31 cellular contexts compared by ENCODE assay signal in genomic region chr7:2488681-2489080, GRCh38. TPM values are rescaled to one million over a fixed set of nuclear protein-coding genes. Genes with fewer than 3 reads are reported as not detected.
DNase-seq lines count a peak whose midpoint lies in the region; ATAC-seq and TF ChIP-seq lines count a peak whose summit lies in the region.
"Had no signal": no experiment of that assay in that cellular context is flagged by ENCODE, and none has a peak within 500 bp of the region (broad histone marks: within the 10 kb centered on the region; RNA-seq: fewer than 3 reads in every experiment).

No MANE protein-coding gene starts in this region.

- no peaks in the 10 kb centered on the region for H3K9me3 Mint-ChIP-seq in activated CD8-positive, alpha-beta T cell treated with anti-CD3 and anti-CD28 coated beads, Interleukin-2, amount 10 ng/mL, durations not matched to agents 7 days and 5 days (ENCODE audit: insufficient read depth)
- H3K9me3 Mint-ChIP-seq in activated CD8-positive, alpha-beta T cell treated with anti-CD3 and anti-CD28 coated beads for 36 hours, result peaks cover 2% of the 10 kb centered on the region
- H3K9me3 Mint-ChIP-seq: IgD-negative memory B cell had no signal

- DNase-seq in activated CD8-positive, alpha-beta T cell treated with anti-CD3 and anti-CD28 coated beads, Interleukin-2, amount 10 ng/mL, durations not matched to agents 7 days and 5 days, result no peak
- no peak for DNase-seq in activated CD8-positive, alpha-beta T cell treated with anti-CD3 and anti-CD28 coated beads for 36 hours
- DNase-seq in left ventricle myocardium inferior (no peak), sciatic nerve (ENCODE audit: low spot score) (no peak), uterus (peak in 1 of 2 donors; percentile 20), LoVo (ENCODE audit: low spot score) (no peak), BE2C (no peak), DMS153 treated with DMSO at 0.1 percent for 48 hours (lab: John Stamatoyannopoulos, UW; ENCODE audit: unreplicated experiment) (no peak)
- DNase-seq: activated CD4-positive, alpha-beta T cell treated with anti-CD3 and anti-CD28 coated beads, Interleukin-2, amount 50 U/mL, for 48 hours; activated CD4-positive, CD25-positive, alpha-beta regulatory T cell; activated effector memory CD4-positive, alpha-beta T cell treated with Interleukin-2 at 50 U/mL for 16 hours; activated naive CD8-positive, alpha-beta T cell treated with anti-CD3 and anti-CD28 coated beads, Interleukin-2, amount 10 ng/mL, durations not matched to agents 7 days and 5 days; DMS53; effector CD4-positive, alpha-beta T cell; GDM1; NCI-H1105 treated with DMSO at 0.1 percent for 48 hours; NCI-H2081; NCI-H446; OCI-M1; SHP77 treated with DMSO at 0.1 percent for 48 hours; SW 1271; T1000 had no signal

- H3K36me3 Mint-ChIP-seq in activated CD8-positive, alpha-beta T cell treated with anti-CD3 and anti-CD28 coated beads, Interleukin-2, amount 10 ng/mL, durations not matched to agents 7 days and 5 days (ENCODE audit: low read depth), result no peaks in the 10 kb centered on the region
- no peaks in the 10 kb centered on the region for H3K36me3 Mint-ChIP-seq in activated CD8-positive, alpha-beta T cell treated with anti-CD3 and anti-CD28 coated beads for 36 hours (ENCODE audit: low read depth)
- H3K36me3 Mint-ChIP-seq: activated naive CD8-positive, alpha-beta T cell treated with anti-CD3 and anti-CD28 coated beads, Interleukin-2, amount 10 ng/mL, durations not matched to agents 7 days and 5 days; IgD-negative memory B cell had no signal

- no peaks in the 10 kb centered on the region for H3K4me1 Mint-ChIP-seq in activated CD8-positive, alpha-beta T cell treated with anti-CD3 and anti-CD28 coated beads, Interleukin-2, amount 10 ng/mL, durations not matched to agents 7 days and 5 days (ENCODE audit: low read depth)
- H3K4me1 Mint-ChIP-seq in activated CD8-positive, alpha-beta T cell treated with anti-CD3 and anti-CD28 coated beads for 36 hours (ENCODE audit: low read depth), result no peaks in the 10 kb centered on the region

- H3K4me1 ChIP-seq in left ventricle myocardium inferior (peaks cover 56% of the 10 kb centered on the region), uterus (peaks cover 0 to 13% of the 10 kb centered on the region in 2 donors), BE2C (peaks cover 3% of the 10 kb centered on the region; the same call in 1 of the 2 replicates)
- H3K4me1 ChIP-seq: body of pancreas had no signal

- POLR2A ChIA-PET in activated CD8-positive, alpha-beta T cell treated with anti-CD3 and anti-CD28 coated beads, Interleukin-2, amount 10 ng/mL, durations not matched to agents 7 days and 5 days (lab: Charles Lee), result no interaction called here
- POLR2A ChIA-PET in activated CD8-positive, alpha-beta T cell treated with anti-CD3 and anti-CD28 coated beads for 36 hours (lab: Charles Lee), result no interaction called here

- no peaks in the 10 kb centered on the region for H3K9me3 ChIP-seq in left ventricle myocardium inferior (replicated peaks)
- H3K9me3 ChIP-seq in uterus, result no peaks in the 10 kb centered on the region
- H3K9me3 ChIP-seq in BE2C, result no peaks in the 10 kb centered on the region
- H3K9me3 ChIP-seq: body of pancreas had no signal

- H3K4me3 ChIP-seq in left ventricle myocardium inferior, result no peak overlapping the region
- H3K4me3 ChIP-seq in uterus, result no peak overlapping the region
- no peak overlapping the region for H3K4me3 ChIP-seq in BE2C (ENCODE audit: low read depth, low read length)
- H3K4me3 ChIP-seq: body of pancreas had no signal

- intact Hi-C loops in activated CD8-positive, alpha-beta T cell treated with anti-CD3 and anti-CD28 coated beads for 36 hours (cut with micrococcal nuclease), result no loop called here
- intact Hi-C loops in left ventricle myocardium inferior (cut with micrococcal nuclease) (no loop called here), sciatic nerve (cut with DNase I) (no loop called here), uterus (cut with DNase I; ENCODE audit: low total_unique reads) (no loop called here)

- no peak for ATAC-seq in activated CD8-positive, alpha-beta T cell treated with anti-CD3 and anti-CD28 coated beads, Interleukin-2, amount 10 ng/mL, durations not matched to agents 7 days and 5 days
- ATAC-seq in activated CD8-positive, alpha-beta T cell treated with anti-CD3 and anti-CD28 coated beads for 36 hours, result no peak
- ATAC-seq in sciatic nerve, result peak; percentile 7

- TF ChIP-seq POLR2A in uterus (IDR thresholded peaks at IDR 0.05), result no peak

- H3K36me3 ChIP-seq in left ventricle myocardium inferior, result no peaks in the 10 kb centered on the region
- no peaks in the 10 kb centered on the region for H3K36me3 ChIP-seq in uterus
- no peaks in the 10 kb centered on the region for H3K36me3 ChIP-seq in BE2C

- CTCF ChIA-PET in activated CD8-positive, alpha-beta T cell treated with anti-CD3 and anti-CD28 coated beads, Interleukin-2, amount 10 ng/mL, durations not matched to agents 7 days and 5 days (lab: Charles Lee), result interaction anchor here (0.9 to 1.4 kb wide), 3 partner anchors 11 to 20 kb away, joined by 3 to 4 read pairs (median 4); no protein-coding TSS in a partner anchor
- CTCF ChIA-PET in activated CD8-positive, alpha-beta T cell treated with anti-CD3 and anti-CD28 coated beads for 36 hours (lab: Charles Lee), result interaction anchor here (0.9 kb wide), 1 partner anchor 20 kb away, joined by 3 read pairs; no protein-coding TSS in a partner anchor

- TF ChIP-seq CTCF in activated CD8-positive, alpha-beta T cell treated with anti-CD3 and anti-CD28 coated beads for 36 hours (IDR thresholded peaks at IDR 0.05), result no peak
- TF ChIP-seq CTCF in left ventricle myocardium inferior (IDR thresholded peaks at IDR 0.05; ENCODE audit: borderline replicate concordance), result no peak
- TF ChIP-seq CTCF in uterus (IDR thresholded peaks at IDR 0.05), result no peak
- TF ChIP-seq CTCF in BE2C (IDR thresholded peaks at IDR 0.05; ENCODE audit: low read depth, low read length), result no peak

- H3K27ac Mint-ChIP-seq in activated CD8-positive, alpha-beta T cell treated with anti-CD3 and anti-CD28 coated beads, Interleukin-2, amount 10 ng/mL, durations not matched to agents 7 days and 5 days, result peak overlapping the region; percentile 39
- H3K27ac Mint-ChIP-seq in activated CD8-positive, alpha-beta T cell treated with anti-CD3 and anti-CD28 coated beads for 36 hours, result no peak overlapping the region
- H3K27ac Mint-ChIP-seq: activated naive CD8-positive, alpha-beta T cell treated with anti-CD3 and anti-CD28 coated beads, Interleukin-2, amount 10 ng/mL, durations not matched to agents 7 days and 5 days; IgD-negative memory B cell had no signal

- H3K27ac ChIP-seq in left ventricle myocardium inferior (replicated peaks) (peak overlapping the region; percentile 85), uterus (peak overlapping the region; percentile 74 to 85)
- H3K27ac ChIP-seq: 22Rv1, epithelial cell of prostate had no signal

- no peak overlapping the region for H3K4me3 Mint-ChIP-seq in activated CD8-positive, alpha-beta T cell treated with anti-CD3 and anti-CD28 coated beads, Interleukin-2, amount 10 ng/mL, durations not matched to agents 7 days and 5 days
- no peak overlapping the region for H3K4me3 Mint-ChIP-seq in activated CD8-positive, alpha-beta T cell treated with anti-CD3 and anti-CD28 coated beads for 36 hours
- H3K4me3 Mint-ChIP-seq: activated naive CD8-positive, alpha-beta T cell treated with anti-CD3 and anti-CD28 coated beads, Interleukin-2, amount 10 ng/mL, durations not matched to agents 7 days and 5 days; IgD-negative memory B cell had no signal

- H3K27me3 Mint-ChIP-seq in activated CD8-positive, alpha-beta T cell treated with anti-CD3 and anti-CD28 coated beads, Interleukin-2, amount 10 ng/mL, durations not matched to agents 7 days and 5 days (ENCODE audit: low read depth), result peaks cover 15% of the 10 kb centered on the region
- H3K27me3 Mint-ChIP-seq in activated CD8-positive, alpha-beta T cell treated with anti-CD3 and anti-CD28 coated beads for 36 hours, result peaks cover 2% of the 10 kb centered on the region

- H3K27me3 ChIP-seq in left ventricle myocardium inferior (ENCODE audit: low read depth) (peaks cover 6% of the 10 kb centered on the region), uterus (no peaks in the 10 kb centered on the region), BE2C (no peaks in the 10 kb centered on the region)
- H3K27me3 ChIP-seq: body of pancreas had no signal

RNA-seq across cellular contexts. Expression of gene GRIFIN, which starts 12.5 kb away (rescaled TPM):
- total RNA-seq in activated CD8-positive, alpha-beta T cell treated with anti-CD3 and anti-CD28 coated beads, Interleukin-2, amount 10 ng/mL, durations not matched to agents 7 days and 5 days, result not detected
- total RNA-seq in activated CD8-positive, alpha-beta T cell treated with anti-CD3 and anti-CD28 coated beads for 36 hours, result not detected
- total RNA-seq in left ventricle myocardium inferior (not detected), sciatic nerve (not detected), uterus (not detected)
- polyA plus RNA-seq in BE2C (2012; ENCODE audit: insufficient read depth, insufficient read length, low read depth), result not detected
- total RNA-seq: activated naive CD8-positive, alpha-beta T cell treated with anti-CD3 and anti-CD28 coated beads, Interleukin-2, amount 10 ng/mL, durations not matched to agents 7 days and 5 days; body of pancreas; liver; M059J; posterior vena cava; skeletal muscle tissue had no signal
- polyA plus RNA-seq: IgD-negative memory B cell, liver, neural cell had no signal

RNA-seq across cellular contexts. Expression of gene LFNG, which starts 30.9 kb away (rescaled TPM):
- total RNA-seq in activated CD8-positive, alpha-beta T cell treated with anti-CD3 and anti-CD28 coated beads, Interleukin-2, amount 10 ng/mL, durations not matched to agents 7 days and 5 days, result 100 to 1,000 TPM; 134 to 136 TPM
- total RNA-seq in activated CD8-positive, alpha-beta T cell treated with anti-CD3 and anti-CD28 coated beads for 36 hours, result 10 to 100 TPM; 50.6 TPM
- total RNA-seq in left ventricle myocardium inferior (5.2 TPM), sciatic nerve (20.1 TPM), uterus (10 to 100 TPM in 2 of 4 donors, 1 to 10 TPM in 1, not detected in 1; 2.3 to 30.5 (median 26.5) TPM)
- polyA plus RNA-seq in BE2C (2012; ENCODE audit: insufficient read depth, insufficient read length, low read depth), result 1.6 TPM
